Comparison of ENCODE assay signal across 8 cellular contexts in genomic region chr2:130391058-130391871, GRCh38.
DNase-seq lines count a peak whose midpoint lies in the region; ATAC-seq lines count a peak whose summit lies in the region.

No MANE protein-coding gene starts in this region.

- DNase-seq in CMK (ENCODE audit: low read depth) (peak; percentile 36), NOMO-1 (lab: John Stamatoyannopoulos, UW; ENCODE audit: unreplicated experiment in 2 of 2) (peak; percentile 70 to 78), activated T-cell treated with anti-CD3 and anti-CD28 coated beads for 1 hour (ENCODE audit: low read depth) (peak; percentile 42), epidermal melanocyte (ENCODE audit: insufficient read length, low spot score) (peak; percentile 56), midbrain (lab: John Stamatoyannopoulos, UW) (peak; percentile 76)
- peak; percentile 41 to 55 for DNase-seq in stimulated activated CD8-positive, alpha-beta memory T cell treated with anti-CD3 and anti-CD28 coated beads, Interleukin-7, amount 100 ng/mL, for 4 hours (ENCODE audit: low read depth in 2 of 2)

- ATAC-seq in GM19455 (IDR thresholded peaks at IDR 0.05; ENCODE audit: unreplicated experiment): peak; percentile 96
- ATAC-seq in HG03558 (IDR thresholded peaks at IDR 0.05; ENCODE audit: extremely low read depth, unreplicated experiment): peak; percentile 79

Comparison
In these comparisons a context has a peak if more than half of its experiments do, and no peak if none do; other contexts are left out.
1. Peak in every context shown above with its lines: DNase-seq and ATAC-seq.